In genomic region chr15:67259375-67259774, GRCh38 we compare ENCODE assay signal across 20 cellular contexts.
"Had no signal": no experiment of that assay in that cellular context is flagged by ENCODE, and none has a peak within 500 bp of the region (broad histone marks: within the 10 kb centered on the region; RNA-seq: fewer than 3 reads in every experiment).

No MANE protein-coding gene starts in this region.

- FAIRE-seq: colon, endothelial cell of umbilical vein, frontal cortex, islet of Langerhans, keratinocyte had no signal

- ATAC-seq: foreskin keratinocyte, gastroesophageal sphincter, heart right ventricle, lower lobe of right lung, mucosa of descending colon had no signal

- H3K4me1 ChIP-seq: foreskin keratinocyte, lower lobe of right lung had no signal

- H3K36me3 ChIP-seq: esophagus muscularis mucosa, gastroesophageal sphincter, heart right ventricle, left ventricle myocardium inferior, lower lobe of right lung had no signal

- H3K27ac ChIP-seq: coronary artery, dorsolateral prefrontal cortex, esophagus muscularis mucosa, foreskin keratinocyte, gastroesophageal sphincter, heart right ventricle, left ventricle myocardium inferior, lower lobe of right lung had no signal

- H3K9me3 ChIP-seq: esophagus muscularis mucosa, gastroesophageal sphincter, heart right ventricle, left ventricle myocardium inferior, lower lobe of right lung, mucosa of descending colon had no signal

- H3K4me3 ChIP-seq: coronary artery, dorsolateral prefrontal cortex, esophagus muscularis mucosa, gastroesophageal sphincter, heart right ventricle, left ventricle myocardium inferior, lower lobe of right lung, mucosa of descending colon had no signal

- DNase-seq: dermis blood vessel endothelial cell; dorsolateral prefrontal cortex; effector CD4-positive, alpha-beta T cell; effector memory CD4-positive, alpha-beta T cell; foreskin keratinocyte; heart right ventricle; hippocampal formation; left ventricle myocardium inferior; lower lobe of right lung; mesenchymal stem cell; mucosa of descending colon; naive B cell had no signal

- H3K27me3 ChIP-seq: dorsolateral prefrontal cortex, esophagus muscularis mucosa, foreskin keratinocyte, gastroesophageal sphincter, heart right ventricle had no signal
